Comparison of ENCODE assay signal across 26 cellular contexts in genomic region chrX:14359727-14360126, GRCh38.
"Had no signal": no experiment of that assay in that cellular context is flagged by ENCODE, and none has a peak within 500 bp of the region (broad histone marks: within the 10 kb centered on the region; RNA-seq: fewer than 3 reads in every experiment).

No MANE protein-coding gene starts in this region.

- H3K27ac ChIP-seq: body of pancreas, cardiac muscle cell, left ventricle myocardium inferior, neural progenitor cell, sigmoid colon, stomach, suprapubic skin, uterus, VCaP had no signal

- H3K4me1 ChIP-seq: body of pancreas, left ventricle myocardium inferior, neural progenitor cell, sigmoid colon, stomach, suprapubic skin, uterus had no signal

- H3K9me3 Mint-ChIP-seq: activated naive CD4-positive, alpha-beta T cell treated with anti-CD3 and anti-CD28 coated beads, Interleukin-2, amount 50 U/mL, for 24 hours; dendritic cell treated with granulocyte-macrophage colony-stimulating factor and Interleukin-4, amounts not matched to agents 40 ng/mL and 50 ng/mL, for 4 days; stimulated activated memory B cell treated with anti-CD40 and anti-IgM and Interleukin-4, amounts not matched to agents 10 μg/mL and 1 μg/mL and 100 μg/mL, for 72 hours had no signal

- H3K27me3 ChIP-seq: body of pancreas, cardiac muscle cell, neural progenitor cell, sigmoid colon, stomach, suprapubic skin, uterus had no signal

- H3K4me3 ChIP-seq: body of pancreas, cardiac muscle cell, left ventricle myocardium inferior, neural progenitor cell, sigmoid colon, smooth muscle cell, stomach, suprapubic skin, uterus had no signal

- H3K36me3 Mint-ChIP-seq: activated naive CD4-positive, alpha-beta T cell treated with anti-CD3 and anti-CD28 coated beads, Interleukin-2, amount 50 U/mL, for 24 hours; naive thymus-derived CD8-positive, alpha-beta T cell; neural progenitor cell; stimulated activated memory B cell treated with anti-CD40 and anti-IgM and Interleukin-4, amounts not matched to agents 10 μg/mL and 1 μg/mL and 100 μg/mL, for 72 hours had no signal

- H3K4me3 Mint-ChIP-seq: activated CD8-positive, alpha-beta T cell treated with anti-CD3 and anti-CD28 coated beads, Interleukin-2, amount 10 ng/mL, durations not matched to agents 7 days and 5 days; activated naive CD4-positive, alpha-beta T cell treated with anti-CD3 and anti-CD28 coated beads, Interleukin-2, amount 50 U/mL, for 24 hours; dendritic cell treated with granulocyte-macrophage colony-stimulating factor and Interleukin-4, amounts not matched to agents 40 ng/mL and 50 ng/mL, for 4 days; naive thymus-derived CD8-positive, alpha-beta T cell; neural progenitor cell; stimulated activated memory B cell treated with anti-CD40 and anti-IgM and Interleukin-4, amounts not matched to agents 10 μg/mL and 1 μg/mL and 100 μg/mL, for 72 hours had no signal

- H3K9ac ChIP-seq: neural progenitor cell had no signal

- H3K36me3 ChIP-seq: cardiac muscle cell, left ventricle myocardium inferior, neural progenitor cell, sigmoid colon, stomach, suprapubic skin, uterus had no signal

- ATAC-seq: activated CD8-positive, alpha-beta T cell treated with anti-CD3 and anti-CD28 coated beads, Interleukin-2, amount 10 ng/mL, durations not matched to agents 7 days and 5 days; body of pancreas; naive thymus-derived CD8-positive, alpha-beta T cell; stimulated activated memory B cell treated with anti-CD40 and anti-IgM and Interleukin-4, amounts not matched to agents 10 μg/mL and 1 μg/mL and 100 μg/mL, for 72 hours had no signal

- H3K27ac Mint-ChIP-seq: activated CD8-positive, alpha-beta T cell treated with anti-CD3 and anti-CD28 coated beads, Interleukin-2, amount 10 ng/mL, durations not matched to agents 7 days and 5 days; activated naive CD4-positive, alpha-beta T cell treated with anti-CD3 and anti-CD28 coated beads, Interleukin-2, amount 50 U/mL, for 24 hours; dendritic cell treated with granulocyte-macrophage colony-stimulating factor and Interleukin-4, amounts not matched to agents 40 ng/mL and 50 ng/mL, for 4 days; naive thymus-derived CD8-positive, alpha-beta T cell; neural progenitor cell; stimulated activated memory B cell treated with anti-CD40 and anti-IgM and Interleukin-4, amounts not matched to agents 10 μg/mL and 1 μg/mL and 100 μg/mL, for 72 hours had no signal

- H3K9me3 ChIP-seq: body of pancreas, left ventricle myocardium inferior, sigmoid colon, stomach, suprapubic skin, uterus had no signal

- H3K27me3 Mint-ChIP-seq: activated naive CD4-positive, alpha-beta T cell treated with anti-CD3 and anti-CD28 coated beads, Interleukin-2, amount 50 U/mL, for 24 hours; dendritic cell treated with granulocyte-macrophage colony-stimulating factor and Interleukin-4, amounts not matched to agents 40 ng/mL and 50 ng/mL, for 4 days; stimulated activated memory B cell treated with anti-CD40 and anti-IgM and Interleukin-4, amounts not matched to agents 10 μg/mL and 1 μg/mL and 100 μg/mL, for 72 hours had no signal

- H3K4me2 ChIP-seq: neural progenitor cell, smooth muscle cell had no signal

- DNase-seq: activated CD4-positive, alpha-beta T cell treated with anti-CD3 and anti-CD28 coated beads, Interleukin-2, amount 50 U/mL, for 1 hour; activated CD4-positive, CD25-positive, alpha-beta regulatory T cell treated with anti-CD3 and anti-CD28 coated beads, Interleukin-2, amount 50 U/mL, for 72 hours; activated CD8-positive, alpha-beta T cell treated with anti-CD3 and anti-CD28 coated beads, Interleukin-2, amount 10 ng/mL, durations not matched to agents 7 days and 5 days; activated gamma-delta T cell treated with Interleukin-2 at 50 U/mL for 16 hours; activated T-cell treated with anti-CD3 and anti-CD28 coated beads, Interleukin-2, amount 50 U/mL, for 1 hour; anterior cingulate cortex; body of pancreas; effector CD4-positive, alpha-beta T cell; erythroblast; kidney glomerular epithelial cell; left ventricle myocardium inferior; naive thymus-derived CD8-positive, alpha-beta T cell; posterior cingulate gyrus; sigmoid colon; stimulated activated CD4-positive, alpha-beta T cell treated with anti-CD3 and anti-CD28 coated beads, Interleukin-15, amount 100 ng/mL, for 24 hours; stomach; trophoblast cell; uterus had no signal

- H3K4me1 Mint-ChIP-seq: activated naive CD4-positive, alpha-beta T cell treated with anti-CD3 and anti-CD28 coated beads, Interleukin-2, amount 50 U/mL, for 24 hours; naive thymus-derived CD8-positive, alpha-beta T cell; neural progenitor cell; stimulated activated memory B cell treated with anti-CD40 and anti-IgM and Interleukin-4, amounts not matched to agents 10 μg/mL and 1 μg/mL and 100 μg/mL, for 72 hours had no signal

- H2AFZ ChIP-seq: neural progenitor cell had no signal
